8 cellular contexts compared by ENCODE assay signal in genomic region chr3:154758109-154758868, GRCh38.
A peak's percentile ranks its signal among the peaks of the same experiment; 100 is the strongest.
DNase-seq lines count a peak whose midpoint lies in the region; ATAC-seq and TF ChIP-seq lines count a peak whose summit lies in the region.

No MANE protein-coding gene starts in this region.

- in situ Hi-C loops in astrocyte of the cerebellum (cut with HindIII; ENCODE audit: low sequenced_read_pairs) = no loop called here

- H3K4me3 ChIP-seq in astrocyte of the cerebellum (ENCODE audit: low read depth, low read length) (no peak overlapping the region), WERI-Rb-1 (ENCODE audit: low read depth, low read length) (no peak overlapping the region)

- ATAC-seq in omental fat pad (ENCODE audit: low FRiP score) = no peak

- H3K36me3 ChIP-seq in WERI-Rb-1 = no peaks in the 10 kb centered on the region

- TF ChIP-seq CTCF in astrocyte of the cerebellum (IDR thresholded peaks at IDR 0.05; ENCODE audit: low read depth, low read length, missing control alignments) = peak; percentile 30
- TF ChIP-seq CTCF in WERI-Rb-1 (IDR thresholded peaks at IDR 0.05; ENCODE audit: low read depth, low read length) = no peak
- no peak for TF ChIP-seq CTCF in omental fat pad (IDR thresholded peaks at IDR 0.05)

- H3K27ac ChIP-seq in WERI-Rb-1 = no peak overlapping the region

- H3K27me3 ChIP-seq in WERI-Rb-1 (ENCODE audit: insufficient read depth, low read depth, severe bottlenecking) = no peaks in the 10 kb centered on the region

- peak; percentile 43 for DNase-seq in EL
- peak; percentile 69 for DNase-seq in NCI-H1105 (lab: John Stamatoyannopoulos, UW)
- peak; percentile 33 for DNase-seq in astrocyte of the cerebellum (ENCODE audit: low read depth)
- DNase-seq in midbrain (lab: John Stamatoyannopoulos, UW) = peak; percentile 13
- DNase-seq in activated T-cell treated with anti-CD3 and anti-CD28 coated beads for 4 hours = no peak
- DNase-seq in WERI-Rb-1 = no peak
- no peak for DNase-seq in activated T-cell treated with anti-CD3 and anti-CD28 coated beads, Interleukin-2, amount 50 U/mL, for 1 hour
- DNase-seq in omental fat pad (ENCODE audit: low spot score) = no peak

- H3K9me3 ChIP-seq in WERI-Rb-1 (ENCODE audit: severe bottlenecking) = no peaks in the 10 kb centered on the region

Comparison
In these comparisons a context has a peak if more than half of its experiments do, and no peak if none do; other contexts are left out.
1. DNase-seq: peak in EL (single experiment), NCI-H1105 (single experiment), astrocyte of the cerebellum (single experiment) and midbrain (single experiment); none in activated T-cell treated with anti-CD3 and anti-CD28 coated beads for 4 hours (single experiment), WERI-Rb-1 (single experiment), activated T-cell treated with anti-CD3 and anti-CD28 coated beads, Interleukin-2, amount 50 U/mL, for 1 hour (single experiment) and omental fat pad (single experiment).